ENCODE assay signal across 9 cellular contexts in the genomic region with DNA sequence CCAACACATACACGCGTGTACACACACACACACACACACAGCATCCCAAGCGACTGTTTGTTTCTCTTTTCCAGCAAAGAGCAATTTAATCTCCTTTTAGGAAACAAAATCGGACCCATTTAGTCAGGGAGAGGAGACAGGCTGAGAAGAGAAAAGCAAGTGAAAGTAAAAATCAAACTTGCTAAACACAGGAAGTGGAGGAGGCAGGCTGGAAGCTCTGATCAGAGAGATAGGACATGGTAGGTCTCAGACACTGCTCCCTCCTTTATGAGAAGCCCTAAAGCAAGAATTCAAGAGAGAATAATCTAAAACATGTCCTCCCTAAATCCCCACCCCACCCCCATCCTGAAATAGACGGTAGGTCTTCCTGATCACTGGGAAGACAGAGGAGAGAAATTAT.
A peak's percentile ranks its signal among the peaks of the same experiment; 100 is the strongest.
DNase-seq lines count a peak whose midpoint lies in the region; ATAC-seq and TF ChIP-seq lines count a peak whose summit lies in the region.
"Had no signal": no experiment of that assay in that cellular context is flagged by ENCODE, and none has a peak within 500 bp of the region (broad histone marks: within the 10 kb centered on the region; RNA-seq: fewer than 3 reads in every experiment).

No MANE protein-coding gene starts in this region.

- no peaks in the 10 kb centered on the region for H3K9me3 Mint-ChIP-seq in activated CD8-positive, alpha-beta T cell treated with anti-CD3 and anti-CD28 coated beads for 36 hours
- H3K9me3 Mint-ChIP-seq in nephron = no peaks in the 10 kb centered on the region

- peak overlapping the region; percentile 61 for H3K4me3 Mint-ChIP-seq in activated CD8-positive, alpha-beta T cell treated with anti-CD3 and anti-CD28 coated beads for 36 hours
- H3K4me3 Mint-ChIP-seq in nephron = peak overlapping the region in 2 of 3 experiments; percentile 27 to 35

- H3K27ac Mint-ChIP-seq in activated CD8-positive, alpha-beta T cell treated with anti-CD3 and anti-CD28 coated beads for 36 hours = peak overlapping the region; percentile 86
- peak overlapping the region; percentile 88 to 96 (median 96) for H3K27ac Mint-ChIP-seq in nephron

- H3K4me1 Mint-ChIP-seq in activated CD8-positive, alpha-beta T cell treated with anti-CD3 and anti-CD28 coated beads for 36 hours (ENCODE audit: low read depth) = peaks cover 12% of the 10 kb centered on the region
- peaks cover 46% of the 10 kb centered on the region for H3K4me1 Mint-ChIP-seq in nephron

- H3K36me3 ChIP-seq in brain microvascular endothelial cell (replicated peaks) = no peaks in the 10 kb centered on the region

- H3K27ac ChIP-seq in brain microvascular endothelial cell = no peak overlapping the region

- POLR2A ChIA-PET in activated CD8-positive, alpha-beta T cell treated with anti-CD3 and anti-CD28 coated beads for 36 hours (lab: Charles Lee) = no interaction called here

- DNase-seq in activated CD8-positive, alpha-beta T cell treated with anti-CD3 and anti-CD28 coated beads for 36 hours = peak; percentile 16
- DNase-seq in midbrain (lab: John Stamatoyannopoulos, UW) = no peak
- no peak for DNase-seq in brain microvascular endothelial cell
- DNase-seq in activated CD8-positive, alpha-beta memory T cell treated with anti-CD3 and anti-CD28 coated beads, Interleukin-2, amount 50 U/mL, for 48 hours = no peak
- DNase-seq: activated CD4-positive, CD25-positive, alpha-beta regulatory T cell treated with anti-CD3 and anti-CD28 coated beads, Interleukin-2, amount 50 U/mL, for 72 hours; NCI-H446 treated with DMSO at 0.1 percent for 48 hours had no signal

- no peaks in the 10 kb centered on the region for H3K27me3 ChIP-seq in brain microvascular endothelial cell (replicated peaks)

- H3K4me3 ChIP-seq in brain microvascular endothelial cell (ENCODE audit: low read depth, low read length) = no peak overlapping the region

- in situ Hi-C loops in brain microvascular endothelial cell (cut with HindIII; ENCODE audit: low pct_ligation_motif_present, low sequenced_read_pairs) = no loop called here

- intact Hi-C loops in activated CD8-positive, alpha-beta T cell treated with anti-CD3 and anti-CD28 coated beads for 36 hours (cut with micrococcal nuclease) = no loop called here

- ATAC-seq in GM19035 (IDR thresholded peaks at IDR 0.05; ENCODE audit: unreplicated experiment) (peak; percentile 70), HG02885 (IDR thresholded peaks at IDR 0.05; ENCODE audit: poor library complexity, unreplicated experiment) (peak; percentile 58)
- peak; percentile 66 for ATAC-seq in activated CD8-positive, alpha-beta T cell treated with anti-CD3 and anti-CD28 coated beads for 36 hours

- CTCF ChIA-PET in activated CD8-positive, alpha-beta T cell treated with anti-CD3 and anti-CD28 coated beads for 36 hours (lab: Charles Lee) = interaction anchor here (1.2 to 2.8 kb wide), 3 partner anchors 22 to 130 kb away, joined by 3 to 14 read pairs (median 6); no protein-coding TSS in a partner anchor

- no peaks in the 10 kb centered on the region for H3K36me3 Mint-ChIP-seq in activated CD8-positive, alpha-beta T cell treated with anti-CD3 and anti-CD28 coated beads for 36 hours (ENCODE audit: low read depth)
- peaks cover 43% of the 10 kb centered on the region for H3K36me3 Mint-ChIP-seq in nephron (ENCODE audit: low read depth)

- no peaks in the 10 kb centered on the region for H3K27me3 Mint-ChIP-seq in activated CD8-positive, alpha-beta T cell treated with anti-CD3 and anti-CD28 coated beads for 36 hours
- H3K27me3 Mint-ChIP-seq in nephron (ENCODE audit: low read depth) = no peaks in the 10 kb centered on the region

- no peak for TF ChIP-seq CTCF in activated CD8-positive, alpha-beta T cell treated with anti-CD3 and anti-CD28 coated beads for 36 hours (IDR thresholded peaks at IDR 0.05)
- no peak for TF ChIP-seq CTCF in nephron (IDR thresholded peaks at IDR 0.05; ENCODE audit: unreplicated experiment in 3 of 3)
- TF ChIP-seq CTCF in brain microvascular endothelial cell (IDR thresholded peaks at IDR 0.05; ENCODE audit: low read depth, low read length, missing control alignments) = no peak
